In the genomic region with DNA sequence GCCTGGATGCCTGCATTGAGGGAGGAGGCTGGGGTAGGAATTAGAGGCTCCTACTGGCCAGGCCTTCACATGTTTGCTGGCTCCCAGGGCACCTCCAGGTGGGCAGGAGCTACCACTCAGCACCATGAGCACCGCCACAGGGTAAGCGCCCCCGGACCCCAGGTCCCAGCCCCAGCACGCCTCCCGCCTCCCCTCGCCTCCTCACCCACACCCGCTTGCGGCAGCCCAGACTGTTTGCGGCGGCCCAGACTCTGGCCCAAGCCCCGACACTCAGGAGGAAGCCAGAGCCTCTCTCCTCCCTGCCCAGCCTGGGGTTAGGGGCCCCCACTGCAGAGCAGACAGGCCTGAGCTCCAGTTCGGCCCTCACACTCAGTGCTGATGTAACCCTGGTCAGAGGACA, we compare ENCODE assay signal across 18 cellular contexts. TPM values are rescaled to one million over a fixed set of nuclear protein-coding genes. Genes with fewer than 3 reads are reported as not detected.
DNase-seq lines count a peak whose midpoint lies in the region; ATAC-seq and TF ChIP-seq lines count a peak whose summit lies in the region.
"Had no signal": no experiment of that assay in that cellular context is flagged by ENCODE, and none has a peak within 500 bp of the region (broad histone marks: within the 10 kb centered on the region; RNA-seq: fewer than 3 reads in every experiment).

No MANE protein-coding gene starts in this region.

- H3K4me1 ChIP-seq in PC-3 (ENCODE audit: insufficient read depth, low read length) (peaks cover 26% of the 10 kb centered on the region), esophagus squamous epithelium (peaks cover 16 to 35% (median 19%) of the 10 kb centered on the region in 3 donors), osteoblast (ENCODE audit: insufficient read depth, low read length) (peaks cover 3% of the 10 kb centered on the region), uterus (no peaks in the 10 kb centered on the region)

- H3K79me2 ChIP-seq in PC-3 (ENCODE audit: low read length) (peaks cover 11% of the 10 kb centered on the region; the same call in 1 of the 2 replicates), osteoblast (ENCODE audit: insufficient read depth, low read length) (no peaks in the 10 kb centered on the region)

- BruUV-seq in PC-3 (replicated peaks; lab: Mats Ljungman, UMichigan), result no TSS peak

- H3K4me2 ChIP-seq in PC-3 (ENCODE audit: low read length), result peak overlapping the region; percentile 83
- no peak overlapping the region for H3K4me2 ChIP-seq in osteoblast (ENCODE audit: insufficient read depth, low read length)

- no peak overlapping the region for H2AFZ ChIP-seq in PC-3 (ENCODE audit: low read length)
- H2AFZ ChIP-seq in osteoblast (ENCODE audit: low read length), result no peak overlapping the region

- no peak for ATAC-seq in PC-3
- no peak for ATAC-seq in HG03196 (IDR thresholded peaks at IDR 0.05; ENCODE audit: unreplicated experiment)
- ATAC-seq: activated CD4-positive, CD25-positive, alpha-beta regulatory T cell treated with anti-CD3 and anti-CD28 coated beads, Interleukin-2, amount 50 U/mL, for 24 hours; stimulated activated memory B cell treated with anti-CD40 and anti-IgM and Interleukin-4, amounts not matched to agents 10 μg/mL and 1 μg/mL and 100 μg/mL, for 72 hours had no signal

- in situ Hi-C loops in GM13977 (cut with MboI; ENCODE audit: low pct_unique_long_range_greater_than_20kb, low sequenced_read_pairs, unreplicated experiment), result no loop called here

- POLR2A ChIA-PET in PC-3 (lab: Charles Lee; ENCODE audit: unreplicated experiment), result no interaction called here

- H3K4me3 ChIP-seq in PC-3 (ENCODE audit: low read length) (peak overlapping the region; percentile 68), esophagus squamous epithelium (peak overlapping the region; percentile 23 to 50 (median 38)), osteoblast (ENCODE audit: insufficient read depth, low read length) (no peak overlapping the region), uterus (no peak overlapping the region)
- H3K4me3 ChIP-seq: adrenal gland, coronary artery, testis had no signal

- no peaks in the 10 kb centered on the region for H3F3A ChIP-seq in PC-3 (ENCODE audit: low read length, unreplicated experiment)

- TF ChIP-seq POLR2A in esophagus squamous epithelium (IDR thresholded peaks at IDR 0.05) (no peak), uterus (IDR thresholded peaks at IDR 0.05) (no peak)

- peak overlapping the region; percentile 65 for H3K9ac ChIP-seq in PC-3 (ENCODE audit: low read length)

- 40% methylated on average over 1 of the region's 12 CpGs; no CpG with 5 or more reads in 1 of the 2 donors for WGBS in esophagus squamous epithelium, 2 donors

- intact Hi-C loops in PC-3 (cut with micrococcal nuclease) (loop anchor here (10.0 kb wide), 1 partner anchor 88 kb away; a partner anchor contains a TSS), esophagus squamous epithelium (cut with DNase I) (no loop called here), uterus (cut with DNase I; ENCODE audit: low total_unique reads) (no loop called here)

- H4K20me1 ChIP-seq in PC-3 (ENCODE audit: low read length) (no peaks in the 10 kb centered on the region), osteoblast (ENCODE audit: insufficient read depth, low read length) (no peaks in the 10 kb centered on the region)

- H3K36me3 ChIP-seq in PC-3 (ENCODE audit: low read depth, low read length) (no peaks in the 10 kb centered on the region), esophagus squamous epithelium (no peaks in the 10 kb centered on the region), osteoblast (ENCODE audit: insufficient read depth, low read length) (no peaks in the 10 kb centered on the region), uterus (no peaks in the 10 kb centered on the region)
- H3K36me3 ChIP-seq: adrenal gland, left lung had no signal

- H3K27ac ChIP-seq in 22Rv1 (peak overlapping the region; percentile 51), PC-3 (ENCODE audit: low read length) (0 out of 2 replicates have a peak overlapping the region, but pooled peaks have one; percentile 44), esophagus squamous epithelium (peak overlapping the region; percentile 28 to 64 (median 59)), osteoblast (ENCODE audit: low read depth, low read length) (no peak overlapping the region), uterus (no peak overlapping the region)
- H3K27ac ChIP-seq: adrenal gland, coronary artery, left lung, testis had no signal

- no peaks in the 10 kb centered on the region for H3K9me2 ChIP-seq in PC-3 (replicated peaks; ENCODE audit: low read length)

- H3K27me3 ChIP-seq in PC-3 (ENCODE audit: low read length) (no peaks in the 10 kb centered on the region), esophagus squamous epithelium (peaks cover 0 to 77% (median 4%) of the 10 kb centered on the region in 4 donors), osteoblast (ENCODE audit: insufficient read depth, low read length) (peaks cover 24% of the 10 kb centered on the region), uterus (peaks cover 12 to 22% of the 10 kb centered on the region in 2 donors)
- H3K27me3 ChIP-seq: testis had no signal

- DNase-seq in PC-3 (no peak), esophagus squamous epithelium (lab: John Stamatoyannopoulos, UW) (no peak), osteoblast (ENCODE audit: insufficient read length, low spot score, missing footprints) (peak; percentile 46), GM13977 (ENCODE audit: low spot score) (no peak), NCI-H748 treated with DMSO at 0.1 percent for 48 hours (lab: John Stamatoyannopoulos, UW) (no peak), uterus (no peak)
- DNase-seq: activated T-cell treated with anti-CD3 and anti-CD28 coated beads, Interleukin-2, amount 50 U/mL, for 1 hour; adrenal gland; head of caudate nucleus; T-helper 9 cell; testis had no signal

- TF ChIP-seq CTCF in 22Rv1 (IDR thresholded peaks at IDR 0.05) (no peak), PC-3 (conservative IDR thresholded peaks at IDR 0.05; ENCODE audit: low read depth, low read length) (no peak), esophagus squamous epithelium (IDR thresholded peaks at IDR 0.05) (no peak), osteoblast (IDR thresholded peaks at IDR 0.05; ENCODE audit: extremely low read depth, low read depth, low read length) (no peak), GM13977 (IDR thresholded peaks at IDR 0.05; ENCODE audit: extremely low read depth, insufficient read depth, missing control alignments) (no peak), uterus (IDR thresholded peaks at IDR 0.05) (no peak)

- H3K9me3 ChIP-seq in PC-3 (ENCODE audit: low read length) (no peaks in the 10 kb centered on the region), esophagus squamous epithelium (no peaks in the 10 kb centered on the region), osteoblast (ENCODE audit: low read depth, low read length) (no peaks in the 10 kb centered on the region), uterus (no peaks in the 10 kb centered on the region)
- H3K9me3 ChIP-seq: adrenal gland, left lung, testis had no signal

- CTCF ChIA-PET in PC-3 (lab: Charles Lee), result no interaction called here

RNA-seq across cellular contexts. Expression of a gene that starts 0.7 kb away (rescaled TPM):
- total RNA-seq in PC-3 (2014; rRNA removed), result 75.3 and 75.8 TPM in 2 replicates
- total RNA-seq in esophagus squamous epithelium, result 100 to 1,000 TPM; 151 to 341 (median 286) TPM
- 0.29 and 1.1 TPM in 2 replicates for total RNA-seq in osteoblast
- total RNA-seq in uterus, result 10 to 100 TPM in 1 of 4 donors, 1 to 10 TPM in 2, not detected in 1; 4.2 to 22.4 (median 5.6) TPM

RNA-seq across cellular contexts. Expression of a gene that starts 13.4 kb away (rescaled TPM):
- total RNA-seq in PC-3 (2014; rRNA removed) (80.4 and 85.7 TPM in 2 replicates), esophagus squamous epithelium (10 to 100 TPM; 32.2 to 68.0 (median 41.4) TPM), osteoblast (9.7 and 12.7 TPM in 2 replicates), uterus (10 to 100 TPM in 3 of 4 donors, 1 to 10 TPM in 1; 2.6 to 48.7 (median 17.1) TPM)

RNA-seq across cellular contexts. Expression of a gene that starts 38.3 kb away (rescaled TPM):
- total RNA-seq in PC-3 (2014; rRNA removed) (0.58 TPM in 1 of 2 replicates, not detected in the other), esophagus squamous epithelium (not detected), osteoblast (not detected in 2 replicates), uterus (under 1 TPM in 2 of 4 donors, not detected in 2; 0.28 to 0.85 TPM)
- total RNA-seq: H4 had no signal

RNA-seq across cellular contexts. Expression of a gene that starts 41.1 kb away (rescaled TPM):
- total RNA-seq in PC-3 (2014; rRNA removed) (136 and 180 TPM in 2 replicates), esophagus squamous epithelium (10 to 100 TPM; 35.1 to 89.1 (median 43.7) TPM), osteoblast (49.2 and 55.0 TPM in 2 replicates), uterus (100 to 1,000 TPM in 2 of 4 donors, 10 to 100 TPM in 2; 43.5 to 288 (median 116) TPM)

Comparison
In these comparisons a context has a peak if more than half of its experiments do, and no peak if none do; other contexts are left out.
1. H3K27ac ChIP-seq: peak in 22Rv1 (single experiment), PC-3 (single experiment) and esophagus squamous epithelium (4 of 4); none in osteoblast (single experiment) and uterus (0 of 2).
2. H3K4me3 ChIP-seq: peak in PC-3 (single experiment) and esophagus squamous epithelium (4 of 4); none in osteoblast (single experiment) and uterus (0 of 2).